In the genomic region with DNA sequence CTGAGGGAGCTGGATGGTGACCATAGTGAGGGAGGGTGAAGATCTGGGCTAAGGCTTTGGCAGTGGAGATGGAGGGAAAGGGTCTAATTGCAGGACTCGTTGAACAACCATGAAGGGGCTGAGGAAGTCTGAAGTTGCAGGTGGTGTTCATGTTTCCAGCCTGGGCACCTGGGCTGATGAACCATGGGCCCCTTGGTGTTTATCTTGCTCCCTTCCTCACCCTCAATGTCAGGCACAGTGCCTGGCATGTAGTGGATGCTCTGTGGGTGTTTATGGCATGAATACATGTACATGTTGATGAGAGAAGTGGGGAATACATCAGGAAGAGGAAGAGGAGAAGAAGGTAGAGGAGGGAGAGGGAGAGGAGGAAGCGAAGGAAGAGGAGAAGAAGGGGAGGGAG, we compare ENCODE assay signal across 31 cellular contexts. TPM values are rescaled to one million over a fixed set of nuclear protein-coding genes. Genes with fewer than 3 reads are reported as not detected.
"Had no signal": no experiment of that assay in that cellular context is flagged by ENCODE, and none has a peak within 500 bp of the region (broad histone marks: within the 10 kb centered on the region; RNA-seq: fewer than 3 reads in every experiment).

No MANE protein-coding gene starts in this region.

- H3K4me3 Mint-ChIP-seq: natural killer cell treated with Interleukin-12 subunit alpha and Interleukin-12 subunit beta and Interleukin-15 and Interleukin-18, amount 100 ng/mL, for 72 hours; neural crest cell; stimulated activated effector memory CD8-positive, alpha-beta T cell treated with anti-CD3 and anti-CD28 coated beads, Interleukin-12 subunit alpha, Interleukin-12 subunit beta, amount 100 ng/mL, for 72 hours had no signal

- H3K4me1 Mint-ChIP-seq: naive B cell; neural crest cell; stimulated activated effector memory CD8-positive, alpha-beta T cell treated with anti-CD3 and anti-CD28 coated beads, Interleukin-12 subunit alpha, Interleukin-12 subunit beta, amount 100 ng/mL, for 72 hours had no signal

- H3K4me3 ChIP-seq: dorsolateral prefrontal cortex, esophagus muscularis mucosa, hepatocyte, lower lobe of right lung, right atrium auricular region, stomach, thoracic aorta, tibial nerve, upper lobe of right lung, uterus had no signal

- H3K27me3 ChIP-seq: esophagus muscularis mucosa, hepatocyte, right atrium auricular region, stomach, tibial nerve, upper lobe of right lung, uterus had no signal

- H3K9ac ChIP-seq: parathyroid adenoma had no signal

- H3K9me3 Mint-ChIP-seq: naive B cell; natural killer cell treated with Interleukin-12 subunit alpha and Interleukin-12 subunit beta and Interleukin-15 and Interleukin-18, amount 100 ng/mL, for 72 hours; neural crest cell; stimulated activated effector memory CD8-positive, alpha-beta T cell treated with anti-CD3 and anti-CD28 coated beads, Interleukin-12 subunit alpha, Interleukin-12 subunit beta, amount 100 ng/mL, for 72 hours had no signal

- H3K36me3 Mint-ChIP-seq: naive B cell; natural killer cell treated with Interleukin-12 subunit alpha and Interleukin-12 subunit beta and Interleukin-15 and Interleukin-18, amount 100 ng/mL, for 72 hours; stimulated activated effector memory CD8-positive, alpha-beta T cell treated with anti-CD3 and anti-CD28 coated beads, Interleukin-12 subunit alpha, Interleukin-12 subunit beta, amount 100 ng/mL, for 72 hours had no signal

- H3K4me1 ChIP-seq: parathyroid adenoma had no signal

- DNase-seq: caudate nucleus; cerebellar nuclear complex; dorsolateral prefrontal cortex; effector CD8-positive, alpha-beta T cell; foreskin melanocyte; kidney glomerular epithelial cell; left colon; lower lobe of right lung; naive B cell; stimulated activated CD4-positive, alpha-beta T cell treated with anti-CD3 and anti-CD28 coated beads, Interleukin-2, amount 100 ng/mL, for 24 hours; stimulated activated CD4-positive, alpha-beta T cell treated with anti-CD3 and anti-CD28 coated beads, Interleukin-4, amount 100 ng/mL, for 24 hours; stimulated activated naive CD4-positive, alpha-beta T cell treated with Interleukin-2 at 50 U/mL for 16 hours; stomach; substantia nigra; upper lobe of right lung; uterus had no signal

- ATAC-seq: left colon; left ventricle myocardium superior; lower lobe of right lung; natural killer cell treated with Interleukin-12 subunit alpha and Interleukin-12 subunit beta and Interleukin-15 and Interleukin-18, amount 100 ng/mL, for 72 hours; sciatic nerve; stimulated activated effector memory CD8-positive, alpha-beta T cell treated with anti-CD3 and anti-CD28 coated beads, Interleukin-12 subunit alpha, Interleukin-12 subunit beta, amount 100 ng/mL, for 72 hours; upper lobe of right lung had no signal

- H3K9me3 ChIP-seq: esophagus muscularis mucosa, lower lobe of right lung, neutrophil, right atrium auricular region, stomach, thoracic aorta, tibial nerve, upper lobe of right lung, uterus had no signal

- H3K27ac Mint-ChIP-seq: natural killer cell treated with Interleukin-12 subunit alpha and Interleukin-12 subunit beta and Interleukin-15 and Interleukin-18, amount 100 ng/mL, for 72 hours; progenitor cell of endocrine pancreas; stimulated activated effector memory CD8-positive, alpha-beta T cell treated with anti-CD3 and anti-CD28 coated beads, Interleukin-12 subunit alpha, Interleukin-12 subunit beta, amount 100 ng/mL, for 72 hours had no signal

- H3K36me3 ChIP-seq: esophagus muscularis mucosa, lower lobe of right lung, neutrophil, right atrium auricular region, stomach, thoracic aorta, tibial nerve, upper lobe of right lung, uterus had no signal

- H3K27ac ChIP-seq: dorsolateral prefrontal cortex, esophagus muscularis mucosa, hepatocyte, lower lobe of right lung, neutrophil, parathyroid adenoma, right atrium auricular region, thoracic aorta, tibial nerve, upper lobe of right lung, uterus had no signal

RNA-seq across cellular contexts. Expression of a gene that starts 31.3 kb away (rescaled TPM):
- total RNA-seq: endothelial cell of umbilical vein, mononuclear cell, progenitor cell of endocrine pancreas had no signal
- polyA plus RNA-seq: endothelial cell of umbilical vein had no signal
